Comparison of ENCODE assay signal across 8 cellular contexts in the genomic region with DNA sequence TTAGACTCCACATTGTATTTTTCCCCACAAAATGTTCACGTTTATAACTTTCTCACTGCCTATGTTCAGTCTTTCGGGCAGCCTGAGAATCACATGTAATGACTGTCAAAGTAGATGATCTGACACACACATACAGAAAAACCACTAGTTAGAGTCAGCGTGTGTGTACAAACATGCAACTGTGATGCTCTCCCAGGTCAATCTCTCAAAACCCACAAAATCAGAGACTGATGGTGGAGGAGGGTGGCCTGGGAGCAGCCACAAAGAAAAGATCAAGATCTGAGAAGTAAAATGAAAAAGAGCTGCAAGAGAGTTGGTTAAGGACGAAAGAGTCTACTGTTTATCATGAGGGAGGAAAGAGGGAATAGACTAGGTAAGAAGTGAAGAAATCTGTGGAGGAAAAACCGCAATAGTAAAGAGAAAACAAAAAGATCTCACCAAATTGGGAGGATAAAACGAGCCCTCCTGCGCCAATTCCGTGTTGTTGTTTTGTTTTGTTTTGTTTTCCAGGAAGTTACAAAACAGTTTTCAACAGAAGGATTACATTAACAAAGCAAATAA. TPM values are rescaled to one million over a fixed set of nuclear protein-coding genes. Genes with fewer than 3 reads are reported as not detected.
DNase-seq lines count a peak whose midpoint lies in the region; ATAC-seq, FAIRE-seq and TF ChIP-seq lines count a peak whose summit lies in the region.

No MANE protein-coding gene starts in this region.

- no peak overlapping the region for H2AFZ ChIP-seq in endothelial cell of umbilical vein (ENCODE audit: low read depth, low read length)

- peaks cover 67% of the 10 kb centered on the region for H3K79me2 ChIP-seq in endothelial cell of umbilical vein (ENCODE audit: control insufficient read depth, insufficient read depth, low read length)

- H3K9me3 ChIP-seq in Peyer's patch = no peaks in the 10 kb centered on the region
- no peaks in the 10 kb centered on the region for H3K9me3 ChIP-seq in endothelial cell of umbilical vein (replicated peaks; ENCODE audit: control insufficient read depth, insufficient read depth, low read length)

- H3K27me3 ChIP-seq in GM06990 (replicated peaks; ENCODE audit: control insufficient read depth, insufficient read depth, low read length) (no peaks in the 10 kb centered on the region), Peyer's patch (no peaks in the 10 kb centered on the region), endothelial cell of umbilical vein (ENCODE audit: control insufficient read depth in 2 of 2, insufficient read depth in 2 of 2, low read length in 2 of 2) (no peaks in the 10 kb centered on the region)

- TF ChIP-seq CTCF in GM06990 (IDR thresholded peaks at IDR 0.05; ENCODE audit: insufficient read depth, low read length, poor library complexity, severe bottlenecking) (no peak), Peyer's patch (IDR thresholded peaks at IDR 0.05) (no peak), endothelial cell of umbilical vein (IDR thresholded peaks at IDR 0.05; ENCODE audit: extremely low read depth in 1 of 2, insufficient read depth in 1 of 2, low read depth in 1 of 2, low read length in 2 of 2) (no peak), progenitor cell of endocrine pancreas (IDR thresholded peaks at IDR 0.05; ENCODE audit: unreplicated experiment) (no peak)

- H3K27ac Mint-ChIP-seq in progenitor cell of endocrine pancreas = peak overlapping the region; percentile 98

- H3K4me3 ChIP-seq in GM06990 (replicated peaks; ENCODE audit: low read depth, low read length) = peak overlapping the region; percentile 71
- peak overlapping the region; percentile 82 to 97 (median 88) for H3K4me3 ChIP-seq in Peyer's patch
- H3K4me3 ChIP-seq in endothelial cell of umbilical vein (replicated peaks in 1 of 3; ENCODE audit: insufficient read depth in 1 of 3, low read depth in 1 of 3, low read length in 3 of 3) = peak overlapping the region; percentile 63 to 97 (median 91)

- POLR2A ChIA-PET in endothelial cell of umbilical vein (lab: Charles Lee) = interaction anchor here (1.2 kb wide), 1 partner anchor 164 kb away, joined by 3 read pairs; no protein-coding TSS in a partner anchor

- peak overlapping the region; percentile 94 for H3K4me3 Mint-ChIP-seq in progenitor cell of endocrine pancreas (ENCODE audit: low read depth)

- peak; percentile 9 for DNase-seq in GM06990 (ENCODE audit: extremely low read depth, insufficient read length)
- no peak for DNase-seq in Peyer's patch
- DNase-seq in endothelial cell of umbilical vein (ENCODE audit: low read depth, low spot score) = peak; percentile 36
- DNase-seq in progenitor cell of endocrine pancreas (ENCODE audit: low spot score, unreplicated experiment) = no peak
- no peak for DNase-seq in RCC 7860 (ENCODE audit: low spot score)
- DNase-seq in COLO668 (lab: John Stamatoyannopoulos, UW; ENCODE audit: unreplicated experiment) = no peak
- DNase-seq in T-helper 9 cell = no peak

- intact Hi-C loops in endothelial cell of umbilical vein (cut with micrococcal nuclease) = loop anchor here (1.0 to 5.0 kb wide), 3 partner anchors 12 to 443 kb away; a partner anchor contains a TSS

- no peaks in the 10 kb centered on the region for H3K27me3 Mint-ChIP-seq in progenitor cell of endocrine pancreas

- TF ChIP-seq POLR2A in Peyer's patch (IDR thresholded peaks at IDR 0.05) = no peak
- TF ChIP-seq POLR2A in endothelial cell of umbilical vein (IDR thresholded peaks at IDR 0.05; ENCODE audit: low read depth, low read length) = no peak

- no peaks in the 10 kb centered on the region for H3K36me3 Mint-ChIP-seq in progenitor cell of endocrine pancreas (ENCODE audit: insufficient read depth)

- H4K20me1 ChIP-seq in endothelial cell of umbilical vein (replicated peaks; ENCODE audit: control insufficient read depth, extremely low read depth, insufficient read depth, low read length) = peaks cover 4% of the 10 kb centered on the region

- H3K9me3 Mint-ChIP-seq in progenitor cell of endocrine pancreas (ENCODE audit: low read depth) = no peaks in the 10 kb centered on the region

- CTCF ChIA-PET in endothelial cell of umbilical vein (lab: Charles Lee) = interaction anchor here (0.9 to 3.6 kb wide), 12 partner anchors 10 to 164 kb away, joined by 3 to 39 read pairs (median 4); no protein-coding TSS in a partner anchor

- peaks cover 37% of the 10 kb centered on the region for H3K4me1 Mint-ChIP-seq in progenitor cell of endocrine pancreas (ENCODE audit: low read depth)

- H3K9ac ChIP-seq in endothelial cell of umbilical vein (replicated peaks; ENCODE audit: extremely low read depth, insufficient read depth, low read length) = peak overlapping the region; percentile 72

- H3K36me3 ChIP-seq in GM06990 (ENCODE audit: control insufficient read depth, insufficient read depth, low read length) (no peaks in the 10 kb centered on the region), Peyer's patch (no peaks in the 10 kb centered on the region), endothelial cell of umbilical vein (ENCODE audit: control insufficient read depth in 2 of 2, extremely low read depth in 1 of 2, insufficient read depth in 2 of 2, low read length in 2 of 2) (no peaks in the 10 kb centered on the region)

- H3K9me1 ChIP-seq in endothelial cell of umbilical vein (replicated peaks; ENCODE audit: control insufficient read depth, extremely low read depth, insufficient read depth, low read length) = no peaks in the 10 kb centered on the region

- H3K27ac ChIP-seq in Peyer's patch (peak overlapping the region in 1 of 4 donors; percentile 97), endothelial cell of umbilical vein (ENCODE audit: insufficient read depth, low read depth, low read length) (peak overlapping the region; percentile 53)

- H3K4me2 ChIP-seq in endothelial cell of umbilical vein (ENCODE audit: insufficient read depth, low read length) = peak overlapping the region; percentile 99

- no peak for ATAC-seq in GM18498 (IDR thresholded peaks at IDR 0.05; ENCODE audit: unreplicated experiment)

- dilution Hi-C loops in endothelial cell of umbilical vein (cut with MboI; ENCODE audit: extremely low pct_ligation_motif_present, low sequenced_read_pairs) = no loop called here

- BruUV-seq in endothelial cell of umbilical vein (replicated peaks; lab: Mats Ljungman, UMichigan) = no TSS peak

- no peak for FAIRE-seq in endothelial cell of umbilical vein (lab: Jason Lieb, UNC)
- no peak for FAIRE-seq in RCC 7860 (lab: Jason Lieb, UNC)

- H3K4me1 ChIP-seq in Peyer's patch = peaks cover 0 to 17% (median 9%) of the 10 kb centered on the region in 4 donors
- peaks cover 38% of the 10 kb centered on the region for H3K4me1 ChIP-seq in endothelial cell of umbilical vein (ENCODE audit: control insufficient read depth, extremely low read depth, insufficient read depth, low read length)

TF ChIP-seq in endothelial cell of umbilical vein, 7 proteins besides CTCF, POLR2A, EP300 and RAD21:
- TF ChIP-seq GATA2 (IDR thresholded peaks at IDR 0.05; ENCODE audit: insufficient read depth, insufficient read length, low read depth, low read length) = no peak
- TF ChIP-seq JUN (IDR thresholded peaks at IDR 0.05; ENCODE audit: borderline replicate concordance, insufficient read depth, insufficient read length, low read depth) = no peak
- TF ChIP-seq FOS (IDR thresholded peaks at IDR 0.05; ENCODE audit: borderline replicate concordance, insufficient read depth, low read length) = no peak
- TF ChIP-seq EZH2 (IDR thresholded peaks at IDR 0.05; ENCODE audit: borderline replicate concordance, low read depth, low read length, severe bottlenecking) = no peak
- TF ChIP-seq, protein P1, sequence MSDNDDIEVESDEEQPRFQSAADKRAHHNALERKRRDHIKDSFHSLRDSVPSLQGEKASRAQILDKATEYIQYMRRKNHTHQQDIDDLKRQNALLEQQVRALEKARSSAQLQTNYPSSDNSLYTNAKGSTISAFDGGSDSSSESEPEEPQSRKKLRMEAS (IDR thresholded peaks at IDR 0.05; ENCODE audit: insufficient read depth, insufficient read length) = no peak
- TF ChIP-seq MYC (IDR thresholded peaks at IDR 0.05; ENCODE audit: low read depth, low read length) = no peak
- TF ChIP-seq POLR2AphosphoS5 (IDR thresholded peaks at IDR 0.05; ENCODE audit: insufficient read depth, low read depth, low read length) = no peak
TF ChIP-seq in endothelial cell of umbilical vein: peak in this region for 0.

RNA-seq across cellular contexts. Expression of a gene that starts 2.3 kb away (rescaled TPM):
- total RNA-seq in Peyer's patch (10 to 100 TPM; 34.7 to 53.1 (median 39.8) TPM), endothelial cell of umbilical vein (37.4 and 38.1 TPM in 2 replicates), progenitor cell of endocrine pancreas (18.3 and 19.9 TPM in 2 replicates)
- 11.5 and 13.7 TPM in 2 replicates for polyA plus RNA-seq in endothelial cell of umbilical vein
- polyA plus RNA-seq in endothelial cell of umbilical vein (2011; cell fraction: cytosol; rRNA removed) = 20.9 and 21.9 TPM in 2 replicates
- 11.2 and 16.1 TPM in 2 replicates for polyA plus RNA-seq in endothelial cell of umbilical vein (2011; cell fraction: nucleus; rRNA removed)
- polyA plus RNA-seq in endothelial cell of umbilical vein (2012) = 27.5 and 41.8 TPM in 2 replicates
- 37.8 and 52.4 TPM in 2 replicates for polyA minus RNA-seq in endothelial cell of umbilical vein
- polyA minus RNA-seq in endothelial cell of umbilical vein (2011; cell fraction: cytosol; rRNA and poly(A)+ RNA removed) = 17.3 TPM
- 19.1 and 21.3 TPM in 2 replicates for polyA minus RNA-seq in endothelial cell of umbilical vein (2011; cell fraction: nucleus; rRNA and poly(A)+ RNA removed)

Comparison
In these comparisons a context has a peak if more than half of its experiments do, and no peak if none do; other contexts are left out.
1. DNase-seq: peak in GM06990 (single experiment) and endothelial cell of umbilical vein (single experiment); none in Peyer's patch (0 of 3), progenitor cell of endocrine pancreas (single experiment), RCC 7860 (single experiment), COLO668 (single experiment) and T-helper 9 cell (single experiment).
2. Peak in every context shown above with its lines, with median percentiles within 50 percentile points of each other: H3K4me3 ChIP-seq.